Comparison of ENCODE assay signal across 8 cellular contexts in genomic region chr19:43618921-43619261, GRCh38. TPM values are rescaled to one million over a fixed set of nuclear protein-coding genes. Genes with fewer than 3 reads are reported as not detected.
DNase-seq lines count a peak whose midpoint lies in the region; ATAC-seq and TF ChIP-seq lines count a peak whose summit lies in the region.

No MANE protein-coding gene starts in this region.

- peak overlapping the region; percentile 99 for H3K27ac ChIP-seq in DND-41 (ENCODE audit: low read length)
- peak overlapping the region; percentile 99 for H3K27ac ChIP-seq in caudate nucleus (ENCODE audit: low read depth, low read length)
- peak overlapping the region; percentile 83 to 91 for H3K27ac ChIP-seq in liver (ENCODE audit: low read depth in 1 of 2, low read length in 2 of 2)

- peak overlapping the region; percentile 95 for H3K4me3 Mint-ChIP-seq in stimulated activated effector memory CD8-positive, alpha-beta T cell treated with anti-CD3 and anti-CD28 coated beads, Interleukin-12 subunit alpha, Interleukin-12 subunit beta, amount 100 ng/mL, for 72 hours

- in situ Hi-C loops in SK-MEL-5 (cut with HindIII; ENCODE audit: low pct_unique_long_range_greater_than_20kb, low sequenced_read_pairs): no loop called here

- TF ChIP-seq RAD21 in liver (IDR thresholded peaks at IDR 0.05): no peak

- TF ChIP-seq CTCF in DND-41 (IDR thresholded peaks at IDR 0.05; ENCODE audit: borderline replicate concordance, extremely low read depth, low read length, poor library complexity, severe bottlenecking): no peak
- TF ChIP-seq CTCF in liver (IDR thresholded peaks at IDR 0.05; ENCODE audit: low read depth, low read length, missing input control): no peak

- H3K79me2 ChIP-seq in DND-41 (ENCODE audit: insufficient read depth, low read length): peaks cover 57% of the 10 kb centered on the region

- WGBS in liver: under 1% methylated on average over 14 of the region's 14 CpGs

- H3K9ac ChIP-seq in DND-41 (ENCODE audit: low read depth, low read length): peak overlapping the region; percentile 91
- peak overlapping the region; percentile 95 to 96 for H3K9ac ChIP-seq in liver (ENCODE audit: low read depth in 1 of 2, low read length in 2 of 2)

- H4K20me1 ChIP-seq in DND-41 (ENCODE audit: insufficient read depth, low read length): peaks cover 25% of the 10 kb centered on the region; the same call in 1 of the 2 replicates

- peak overlapping the region; percentile 98 for H3K27ac Mint-ChIP-seq in stimulated activated effector memory CD8-positive, alpha-beta T cell treated with anti-CD3 and anti-CD28 coated beads, Interleukin-12 subunit alpha, Interleukin-12 subunit beta, amount 100 ng/mL, for 72 hours

- H3K36me3 Mint-ChIP-seq in stimulated activated effector memory CD8-positive, alpha-beta T cell treated with anti-CD3 and anti-CD28 coated beads, Interleukin-12 subunit alpha, Interleukin-12 subunit beta, amount 100 ng/mL, for 72 hours: peaks cover 11% of the 10 kb centered on the region

- peaks cover 25% of the 10 kb centered on the region for H3K4me1 Mint-ChIP-seq in stimulated activated effector memory CD8-positive, alpha-beta T cell treated with anti-CD3 and anti-CD28 coated beads, Interleukin-12 subunit alpha, Interleukin-12 subunit beta, amount 100 ng/mL, for 72 hours

- ATAC-seq in DND-41 (ENCODE audit: insufficient read depth, low read depth): peak; percentile 67
- peak; percentile 37 for ATAC-seq in GM21447 (IDR thresholded peaks at IDR 0.05; ENCODE audit: unreplicated experiment)
- ATAC-seq in stimulated activated effector memory CD8-positive, alpha-beta T cell treated with anti-CD3 and anti-CD28 coated beads, Interleukin-12 subunit alpha, Interleukin-12 subunit beta, amount 100 ng/mL, for 72 hours: peak; percentile 64

- H3K27me3 ChIP-seq in DND-41 (ENCODE audit: insufficient read depth, low read length, poor library complexity) (no peaks in the 10 kb centered on the region), liver (ENCODE audit: control insufficient read depth in 4 of 4, insufficient read depth in 4 of 4, low read length in 3 of 4) (no peaks in the 10 kb centered on the region)

- H3K9me3 ChIP-seq in DND-41 (ENCODE audit: insufficient read depth, low read length, severe bottlenecking) (no peaks in the 10 kb centered on the region), liver (ENCODE audit: control insufficient read depth in 4 of 4, low read length in 3 of 4) (no peaks in the 10 kb centered on the region)

- H3K4me2 ChIP-seq in DND-41 (ENCODE audit: insufficient read depth, low read length): peak overlapping the region; percentile 86

- H3K9me3 Mint-ChIP-seq in stimulated activated effector memory CD8-positive, alpha-beta T cell treated with anti-CD3 and anti-CD28 coated beads, Interleukin-12 subunit alpha, Interleukin-12 subunit beta, amount 100 ng/mL, for 72 hours: no peaks in the 10 kb centered on the region

- H3K4me1 ChIP-seq in DND-41 (ENCODE audit: insufficient read depth, low read length) (peaks cover 38% of the 10 kb centered on the region), liver (ENCODE audit: control insufficient read depth in 4 of 4, insufficient read depth in 4 of 4, low read length in 3 of 4) (peaks cover 0 to 16% (median 11%) of the 10 kb centered on the region in 4 donors)

- peak overlapping the region; percentile 72 to 94 for H3K4me3 ChIP-seq in DND-41 (ENCODE audit: low read depth in 1 of 2, low read length in 2 of 2)
- peak overlapping the region; percentile 98 for H3K4me3 ChIP-seq in Jurkat, Clone E6-1 (ENCODE audit: low read length)
- peak overlapping the region; percentile 70 to 100 (median 93) for H3K4me3 ChIP-seq in liver (ENCODE audit: low read depth in 1 of 3, low read length in 3 of 3)

- DNase-seq in DND-41 (peak; percentile 82), SK-MEL-5 (ENCODE audit: low read depth, low spot score) (peak; percentile 45), caudate nucleus (lab: John Stamatoyannopoulos, UW) (peak in 13 of 61 donors; percentile 40 to 77 (median 68)), activated gamma-delta T cell (lab: John Stamatoyannopoulos, UW) (no peak)
- DNase-seq in Jurkat, Clone E6-1 (ENCODE audit: low read depth, low spot score): peak; percentile 78
- no peak for DNase-seq in stimulated activated effector memory CD8-positive, alpha-beta T cell treated with anti-CD3 and anti-CD28 coated beads, Interleukin-12 subunit alpha, Interleukin-12 subunit beta, amount 100 ng/mL, for 72 hours (ENCODE audit: low spot score in 2 of 2)

- peaks cover 5% of the 10 kb centered on the region for H3K36me3 ChIP-seq in DND-41 (ENCODE audit: insufficient read depth, low read length)
- H3K36me3 ChIP-seq in liver (ENCODE audit: control insufficient read depth in 4 of 4, insufficient read depth in 3 of 4, low read depth in 1 of 4, low read length in 3 of 4): no peaks in the 10 kb centered on the region

- H2AFZ ChIP-seq in DND-41 (ENCODE audit: low read depth, low read length): peak overlapping the region; percentile 98

TF ChIP-seq in liver, 16 proteins besides CTCF, POLR2A, EP300 and RAD21:
- TF ChIP-seq HNF4G (IDR thresholded peaks at IDR 0.05): no peak
- TF ChIP-seq MAX (IDR thresholded peaks at IDR 0.05): no peak
- TF ChIP-seq, protein P1, sequence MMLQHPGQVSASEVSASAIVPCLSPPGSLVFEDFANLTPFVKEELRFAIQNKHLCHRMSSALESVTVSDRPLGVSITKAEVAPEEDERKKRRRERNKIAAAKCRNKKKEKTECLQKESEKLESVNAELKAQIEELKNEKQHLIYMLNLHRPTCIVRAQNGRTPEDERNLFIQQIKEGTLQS (IDR thresholded peaks at IDR 0.05): no peak
- TF ChIP-seq TAF1 (conservative IDR thresholded peaks at IDR 0.05): peak; percentile 38
- peak; percentile 15 for TF ChIP-seq SP1 (IDR thresholded peaks at IDR 0.05)

RNA-seq across cellular contexts. Expression of gene ZNF428, which starts 0.5 kb away (rescaled TPM):
- polyA plus RNA-seq in Jurkat, Clone E6-1 (2012; ENCODE audit: insufficient read depth, insufficient read length): 89.4 TPM
- total RNA-seq in SK-MEL-5 (2014; rRNA removed; shearing (Covaris generic)): 44.6 and 47.2 TPM in 2 replicates
- 38.7 and 41.8 TPM in 2 replicates for polyA plus RNA-seq in SK-MEL-5 (2015; cell fraction: cytosol; rRNA removed)
- polyA plus RNA-seq in SK-MEL-5 (2015; cell fraction: nucleus; rRNA removed): 12.6 and 16.9 TPM in 2 replicates
- total RNA-seq in liver: 10 to 100 TPM in 1 of 2 donors, 1 to 10 TPM in 1; 9.7 to 22.1 TPM
- polyA plus RNA-seq in liver: 10 to 100 TPM in 1 of 2 donors, 1 to 10 TPM in 1; 6.5 to 19.1 TPM

RNA-seq across cellular contexts. Expression of gene SRRM5, which starts 7.0 kb away (rescaled TPM):
- polyA plus RNA-seq in Jurkat, Clone E6-1 (2012; ENCODE audit: insufficient read depth, insufficient read length): 0.57 TPM
- total RNA-seq in SK-MEL-5 (2014; rRNA removed; shearing (Covaris generic)): not detected in 2 replicates
- polyA plus RNA-seq in SK-MEL-5 (2015; cell fraction: cytosol; rRNA removed): 0.12 and 0.23 TPM in 2 replicates
- 0.59 and 0.91 TPM in 2 replicates for polyA plus RNA-seq in SK-MEL-5 (2015; cell fraction: nucleus; rRNA removed)
- under 1 TPM; 0.08 to 0.09 TPM for total RNA-seq in liver
- polyA plus RNA-seq in liver: under 1 TPM; 0.07 to 0.09 TPM

RNA-seq across cellular contexts. Expression of gene CADM4, which starts 20.8 kb away (rescaled TPM):
- polyA plus RNA-seq in Jurkat, Clone E6-1 (2012; ENCODE audit: insufficient read depth, insufficient read length): 12.6 TPM
- 13.1 and 13.2 TPM in 2 replicates for total RNA-seq in SK-MEL-5 (2014; rRNA removed; shearing (Covaris generic))
- polyA plus RNA-seq in SK-MEL-5 (2015; cell fraction: cytosol; rRNA removed): 32.8 and 33.5 TPM in 2 replicates
- polyA plus RNA-seq in SK-MEL-5 (2015; cell fraction: nucleus; rRNA removed): 2.2 and 3.2 TPM in 2 replicates
- total RNA-seq in liver: 1 to 10 TPM; 2.8 to 3.7 TPM
- polyA plus RNA-seq in liver: 1 to 10 TPM in 1 of 2 donors, under 1 TPM in 1; 0.47 to 4.9 TPM

RNA-seq across cellular contexts. Expression of gene ZNF576, which starts 22.5 kb away (rescaled TPM):
- polyA plus RNA-seq in Jurkat, Clone E6-1 (2012; ENCODE audit: insufficient read depth, insufficient read length): 18.1 TPM
- 10.5 and 12.7 TPM in 2 replicates for total RNA-seq in SK-MEL-5 (2014; rRNA removed; shearing (Covaris generic))
- polyA plus RNA-seq in SK-MEL-5 (2015; cell fraction: cytosol; rRNA removed): 8.2 and 24.0 TPM in 2 replicates
- 4.8 and 10.8 TPM in 2 replicates for polyA plus RNA-seq in SK-MEL-5 (2015; cell fraction: nucleus; rRNA removed)
- 1 to 10 TPM; 6.9 to 7.1 TPM for total RNA-seq in liver
- polyA plus RNA-seq in liver: 10 to 100 TPM; 14.7 to 14.9 TPM

RNA-seq across cellular contexts. Expression of gene IRGQ, which starts 23.0 kb away (rescaled TPM):
- polyA plus RNA-seq in Jurkat, Clone E6-1 (2012; ENCODE audit: insufficient read depth, insufficient read length): 3.4 TPM
- total RNA-seq in SK-MEL-5 (2014; rRNA removed; shearing (Covaris generic)): 18.7 and 20.8 TPM in 2 replicates
- 17.4 and 22.7 TPM in 2 replicates for polyA plus RNA-seq in SK-MEL-5 (2015; cell fraction: cytosol; rRNA removed)
- polyA plus RNA-seq in SK-MEL-5 (2015; cell fraction: nucleus; rRNA removed): 24.5 and 28.3 TPM in 2 replicates
- 10 to 100 TPM in 1 of 2 donors, 1 to 10 TPM in 1; 6.4 to 15.5 TPM for total RNA-seq in liver
- polyA plus RNA-seq in liver: 1 to 10 TPM; 2.8 to 4.0 TPM

Comparison
In these comparisons a context has a peak if more than half of its experiments do, and no peak if none do; other contexts are left out.
1. DNase-seq: peak in DND-41 (single experiment), Jurkat, Clone E6-1 (single experiment) and SK-MEL-5 (single experiment); none in stimulated activated effector memory CD8-positive, alpha-beta T cell treated with anti-CD3 and anti-CD28 coated beads, Interleukin-12 subunit alpha, Interleukin-12 subunit beta, amount 100 ng/mL, for 72 hours (0 of 2) and activated gamma-delta T cell (single experiment).
2. Peak in every context shown above with its lines, with median percentiles within 50 percentile points of each other: ATAC-seq, H3K27ac ChIP-seq and H3K4me3 ChIP-seq.